7 cellular contexts compared by ENCODE assay signal in genomic region chr2:67476808-67477790, GRCh38.
A peak's percentile ranks its signal among the peaks of the same experiment; 100 is the strongest.
DNase-seq lines count a peak whose midpoint lies in the region; ATAC-seq, FAIRE-seq and TF ChIP-seq lines count a peak whose summit lies in the region.

No MANE protein-coding gene starts in this region.

- 17 to 21% methylated on average over 9 of the region's 9 CpGs for WGBS in body of pancreas, 2 donors

- FAIRE-seq in GM19239 (lab: Jason Lieb, UNC), result no peak

- ATAC-seq in body of pancreas (peak; percentile 45), left colon (peak; percentile 100)

- H3K4me1 ChIP-seq in body of pancreas, result no peaks in the 10 kb centered on the region

- H3K9me3 ChIP-seq in body of pancreas, result no peaks in the 10 kb centered on the region

- peak; percentile 61 for DNase-seq in NCI-H1694 treated with DMSO at 0.1 percent for 48 hours (lab: John Stamatoyannopoulos, UW)
- DNase-seq in body of pancreas, result peak in 1 of 4 donors; percentile 2
- DNase-seq in left colon, result peak; percentile 30 to 58
- no peak for DNase-seq in HK-2 (ENCODE audit: unreplicated experiment)
- no peak for DNase-seq in GM19239 (ENCODE audit: insufficient read length, low spot score)
- no peak for DNase-seq in OCI-M2 (lab: John Stamatoyannopoulos, UW; ENCODE audit: unreplicated experiment)

- no peak for TF ChIP-seq POLR2A in body of pancreas (IDR thresholded peaks at IDR 0.05)

- H3K36me3 ChIP-seq in body of pancreas (replicated peaks in 1 of 2; ENCODE audit: insufficient read depth in 1 of 2, low read depth in 2 of 2), result no peaks in the 10 kb centered on the region

- no peaks in the 10 kb centered on the region for H3K27me3 ChIP-seq in body of pancreas

- TF ChIP-seq CTCF in GM12875 (IDR thresholded peaks at IDR 0.05; ENCODE audit: borderline replicate concordance, insufficient read depth, low read depth, low read length) (0 out of 2 replicates have a peak, but pooled peaks have one; percentile 8), body of pancreas (IDR thresholded peaks at IDR 0.05) (peak in 6 of 7 experiments; percentile 35 to 60 (median 55))

- H3K4me3 ChIP-seq in GM12875 (ENCODE audit: low read depth, low read length) (no peak overlapping the region), body of pancreas (no peak overlapping the region)

- intact Hi-C loops in body of pancreas (cut with DNase I), result no loop called here
- intact Hi-C loops in left colon (cut with DNase I, micrococcal nuclease), result no loop called here

- H3K27ac ChIP-seq in body of pancreas, result no peak overlapping the region

Comparison
In these comparisons a context has a peak if more than half of its experiments do, and no peak if none do; other contexts are left out.
1. DNase-seq: peak in NCI-H1694 treated with DMSO at 0.1 percent for 48 hours (single experiment) and left colon (2 of 2); none in HK-2 (single experiment), GM19239 (single experiment) and OCI-M2 (single experiment).